2 cellular contexts compared by ENCODE assay signal in the genomic region with DNA sequence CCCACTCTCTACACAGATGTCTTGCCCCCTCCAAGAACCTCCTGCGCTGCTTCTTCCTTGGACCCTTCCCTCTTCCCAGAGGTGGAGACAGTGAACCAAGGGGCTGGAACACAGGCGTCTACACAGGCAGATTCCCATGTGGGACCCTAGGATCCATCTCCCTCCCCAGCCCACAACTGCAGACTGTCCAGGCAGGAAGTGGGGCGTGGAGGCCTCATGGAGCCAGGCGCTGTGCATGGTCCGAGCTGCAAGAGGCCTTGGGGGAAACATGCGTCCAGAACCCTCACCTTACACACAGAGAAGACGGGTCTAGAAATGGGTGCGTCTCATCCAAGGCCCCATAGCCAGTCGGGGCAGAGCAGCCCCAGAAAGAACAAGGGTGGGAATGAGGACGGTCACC.
TF ChIP-seq lines count a peak whose summit lies in the region.

No MANE protein-coding gene starts in this region.

TF ChIP-seq in liver, 16 proteins besides CTCF, POLR2A, EP300 and RAD21 (continued from another document):
- TF ChIP-seq, protein P1, sequence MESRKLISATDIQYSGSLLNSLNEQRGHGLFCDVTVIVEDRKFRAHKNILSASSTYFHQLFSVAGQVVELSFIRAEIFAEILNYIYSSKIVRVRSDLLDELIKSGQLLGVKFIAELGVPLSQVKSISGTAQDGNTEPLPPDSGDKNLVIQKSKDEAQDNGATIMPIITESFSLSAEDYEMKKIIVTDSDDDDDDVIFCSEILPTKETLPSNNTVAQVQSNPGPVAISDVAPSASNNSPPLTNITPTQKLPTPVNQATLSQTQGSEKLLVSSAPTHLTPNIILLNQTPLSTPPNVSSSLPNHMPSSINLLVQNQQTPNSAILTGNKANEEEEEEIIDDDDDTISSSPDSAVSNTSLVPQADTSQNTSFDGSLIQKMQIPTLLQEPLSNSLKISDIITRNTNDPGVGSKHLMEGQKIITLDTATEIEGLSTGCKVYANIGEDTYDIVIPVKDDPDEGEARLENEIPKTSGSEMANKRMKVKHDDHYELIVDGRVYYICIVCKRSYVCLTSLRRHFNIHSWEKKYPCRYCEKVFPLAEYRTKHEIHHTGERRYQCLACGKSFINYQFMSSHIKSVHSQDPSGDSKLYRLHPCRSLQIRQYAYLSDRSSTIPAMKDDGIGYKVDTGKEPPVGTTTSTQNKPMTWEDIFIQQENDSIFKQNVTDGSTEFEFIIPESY (IDR thresholded peaks at IDR 0.05), result no peak
- TF ChIP-seq, protein P2, sequence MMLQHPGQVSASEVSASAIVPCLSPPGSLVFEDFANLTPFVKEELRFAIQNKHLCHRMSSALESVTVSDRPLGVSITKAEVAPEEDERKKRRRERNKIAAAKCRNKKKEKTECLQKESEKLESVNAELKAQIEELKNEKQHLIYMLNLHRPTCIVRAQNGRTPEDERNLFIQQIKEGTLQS (IDR thresholded peaks at IDR 0.05), result no peak

TF ChIP-seq in HepG2, 621 proteins besides CTCF, POLR2A, EP300 and RAD21 (continued from another document):
- TF ChIP-seq, protein P3, sequence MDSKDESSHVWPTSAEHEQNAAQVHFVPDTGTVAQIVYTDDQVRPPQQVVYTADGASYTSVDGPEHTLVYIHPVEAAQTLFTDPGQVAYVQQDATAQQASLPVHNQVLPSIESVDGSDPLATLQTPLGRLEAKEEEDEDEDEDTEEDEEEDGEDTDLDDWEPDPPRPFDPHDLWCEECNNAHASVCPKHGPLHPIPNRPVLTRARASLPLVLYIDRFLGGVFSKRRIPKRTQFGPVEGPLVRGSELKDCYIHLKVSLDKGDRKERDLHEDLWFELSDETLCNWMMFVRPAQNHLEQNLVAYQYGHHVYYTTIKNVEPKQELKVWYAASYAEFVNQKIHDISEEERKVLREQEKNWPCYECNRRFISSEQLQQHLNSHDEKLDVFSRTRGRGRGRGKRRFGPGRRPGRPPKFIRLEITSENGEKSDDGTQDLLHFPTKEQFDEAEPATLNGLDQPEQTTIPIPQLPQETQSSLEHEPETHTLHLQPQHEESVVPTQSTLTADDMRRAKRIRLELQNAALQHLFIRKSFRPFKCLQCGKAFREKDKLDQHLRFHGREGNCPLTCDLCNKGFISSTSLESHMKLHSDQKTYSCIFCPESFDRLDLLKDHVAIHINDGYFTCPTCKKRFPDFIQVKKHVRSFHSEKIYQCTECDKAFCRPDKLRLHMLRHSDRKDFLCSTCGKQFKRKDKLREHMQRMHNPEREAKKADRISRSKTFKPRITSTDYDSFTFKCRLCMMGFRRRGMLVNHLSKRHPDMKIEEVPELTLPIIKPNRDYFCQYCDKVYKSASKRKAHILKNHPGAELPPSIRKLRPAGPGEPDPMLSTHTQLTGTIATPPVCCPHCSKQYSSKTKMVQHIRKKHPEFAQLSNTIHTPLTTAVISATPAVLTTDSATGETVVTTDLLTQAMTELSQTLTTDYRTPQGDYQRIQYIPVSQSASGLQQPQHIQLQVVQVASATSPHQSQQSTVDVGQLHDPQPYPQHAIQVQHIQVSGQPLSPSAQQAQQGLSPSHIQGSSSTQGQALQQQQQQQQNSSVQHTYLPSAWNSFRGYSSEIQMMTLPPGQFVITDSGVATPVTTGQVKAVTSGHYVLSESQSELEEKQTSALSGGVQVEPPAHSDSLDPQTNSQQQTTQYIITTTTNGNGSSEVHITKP (CRISPR knock-in tag; IDR thresholded peaks at IDR 0.05; ENCODE audit: low read depth), result no peak
